In genomic region chr16:89596061-89596689, GRCh38 we compare ENCODE assay signal across 19 cellular contexts. TPM values are rescaled to one million over a fixed set of nuclear protein-coding genes. Genes with fewer than 3 reads are reported as not detected.
"Had no signal": no experiment of that assay in that cellular context is flagged by ENCODE, and none has a peak within 500 bp of the region (broad histone marks: within the 10 kb centered on the region; RNA-seq: fewer than 3 reads in every experiment).

No MANE protein-coding gene starts in this region.

- H3K9me3 ChIP-seq: heart left ventricle, mucosa of descending colon, ovary, right atrium auricular region had no signal

- H3K4me3 Mint-ChIP-seq: endodermal cell; naive thymus-derived CD8-positive, alpha-beta T cell had no signal

- H3K4me1 ChIP-seq: heart left ventricle, right atrium auricular region had no signal

- H3K9me3 Mint-ChIP-seq: endodermal cell; naive thymus-derived CD8-positive, alpha-beta T cell had no signal

- H3K27me3 Mint-ChIP-seq: naive thymus-derived CD8-positive, alpha-beta T cell had no signal

- ATAC-seq: left lobe of liver; mucosa of descending colon; naive thymus-derived CD8-positive, alpha-beta T cell had no signal

- H3K27me3 ChIP-seq: heart left ventricle, ovary, right atrium auricular region had no signal

- FAIRE-seq: islet of Langerhans, small intestine, urothelium cell line had no signal

- H3K27ac ChIP-seq: coronary artery, heart left ventricle, ovary, right atrium auricular region had no signal

- H3K27ac Mint-ChIP-seq: endodermal cell had no signal

- H3K4me3 ChIP-seq: coronary artery, heart left ventricle, mucosa of descending colon, ovary, right atrium auricular region had no signal

- H3K36me3 ChIP-seq: heart left ventricle, ovary, right atrium auricular region had no signal

- H3K36me3 Mint-ChIP-seq: naive thymus-derived CD8-positive, alpha-beta T cell had no signal

- DNase-seq: effector CD4-positive, alpha-beta T cell; endodermal cell; foreskin melanocyte; heart left ventricle; hypothalamus; kidney glomerular epithelial cell; mucosa of descending colon; naive thymus-derived CD8-positive, alpha-beta T cell; nucleus accumbens; ovary; small intestine; stimulated activated CD4-positive, alpha-beta T cell treated with anti-CD3 and anti-CD28 coated beads, Interleukin-2, amount 100 ng/mL, for 48 hours; stimulated activated naive CD4-positive, alpha-beta T cell treated with Interleukin-2 at 50 U/mL for 16 hours; trophoblast cell had no signal

- H3K4me1 Mint-ChIP-seq: endodermal cell had no signal

RNA-seq across cellular contexts. Expression of gene DPEP1, which starts 17.3 kb away (rescaled TPM):
- total RNA-seq: heart left ventricle; naive thymus-derived CD8-positive, alpha-beta T cell had no signal
- polyA plus RNA-seq: heart left ventricle; naive thymus-derived CD8-positive, alpha-beta T cell had no signal

RNA-seq across cellular contexts. Expression of gene CPNE7, which starts 20.6 kb away (rescaled TPM):
- total RNA-seq: right atrium auricular region had no signal
